In the genomic region with DNA sequence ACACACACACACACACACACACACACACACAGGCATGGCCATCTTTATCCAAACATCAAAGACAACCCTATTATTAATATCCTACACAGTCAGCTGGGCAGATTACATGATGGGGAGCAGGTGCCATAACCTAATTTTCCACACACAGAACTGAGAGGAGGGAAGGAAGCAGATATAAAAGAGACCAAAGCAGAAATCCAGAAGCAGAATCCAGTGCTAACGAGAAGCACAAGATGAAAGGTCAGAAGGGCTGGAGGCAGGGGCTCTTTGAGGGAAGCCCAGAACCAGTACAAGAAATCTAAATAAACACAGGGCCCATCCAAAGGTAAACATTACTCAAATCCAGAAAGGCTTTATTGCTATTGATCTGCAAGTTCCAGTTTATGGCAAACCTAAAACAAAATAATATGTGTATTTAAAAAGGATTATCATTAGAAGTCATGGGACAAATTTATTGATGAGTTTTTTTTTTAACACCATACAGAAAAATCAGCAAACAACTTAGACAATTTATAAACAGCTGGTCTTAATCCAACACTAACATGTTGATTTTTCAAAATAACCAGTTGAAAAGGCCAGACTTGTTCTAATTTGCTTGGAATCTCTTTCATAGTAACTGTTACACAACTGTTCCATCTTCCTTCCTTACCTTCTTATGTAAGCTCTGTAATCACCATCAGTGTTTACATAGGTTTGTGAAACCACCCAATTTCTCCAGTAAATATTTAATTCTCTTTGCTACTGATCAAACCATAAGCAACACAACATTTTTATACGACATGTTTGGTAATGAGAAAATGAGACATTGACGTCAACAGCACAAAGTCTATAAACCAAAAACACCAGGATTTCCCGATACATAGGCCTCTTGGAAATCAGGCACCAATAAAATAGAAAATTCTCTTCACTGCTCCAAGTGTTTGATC, we compare ENCODE assay signal across 1 cellular context.
A peak's percentile ranks its signal among the peaks of the same experiment; 100 is the strongest.
TF ChIP-seq lines count a peak whose summit lies in the region.

No MANE protein-coding gene starts in this region.

TF ChIP-seq in HepG2, 621 proteins besides CTCF, POLR2A, EP300 and RAD21 (continues in another document):
- TF ChIP-seq IKZF1 (IDR thresholded peaks at IDR 0.05) (no peak), ZNF510 (CRISPR knock-in tag; IDR thresholded peaks at IDR 0.05; ENCODE audit: low read depth) (peak; percentile 89; the same call in 1 of the 2 replicates), NFYC (CRISPR knock-in tag; IDR thresholded peaks at IDR 0.05) (no peak), ZNF484 (CRISPR knock-in tag; IDR thresholded peaks at IDR 0.05; ENCODE audit: borderline replicate concordance, low read depth) (no peak), TGIF2 (CRISPR knock-in tag; IDR thresholded peaks at IDR 0.05) (no peak; the same call in 1 of the 2 replicates), SMYD3 (CRISPR knock-in tag; IDR thresholded peaks at IDR 0.05) (peak; percentile 50; the same call in 1 of the 2 replicates), ZNF780A (CRISPR knock-in tag; IDR thresholded peaks at IDR 0.05) (no peak), ZNF24 (IDR thresholded peaks at IDR 0.05) (0 out of 2 replicates have a peak, but pooled peaks have one; percentile 10), NFIC (IDR thresholded peaks at IDR 0.05; ENCODE audit: low read length) (peak; percentile 96), CCDC6 (CRISPR knock-in tag; IDR thresholded peaks at IDR 0.05) (no peak; the same call in 1 of the 2 replicates), SETDB1 (CRISPR knock-in tag; IDR thresholded peaks at IDR 0.05; ENCODE audit: borderline replicate concordance) (no peak), MED8 (CRISPR knock-in tag; IDR thresholded peaks at IDR 0.05; ENCODE audit: insufficient replicate concordance) (peak; percentile 42), GATAD2A (CRISPR knock-in tag; IDR thresholded peaks at IDR 0.05) (peak; percentile 99), UBTF (CRISPR knock-in tag; IDR thresholded peaks at IDR 0.05) (0 out of 2 replicates have a peak, but pooled peaks have one; percentile 9), PITX1 (CRISPR knock-in tag; IDR thresholded peaks at IDR 0.05) (peak; percentile 89), MYC (CRISPR knock-in tag; IDR thresholded peaks at IDR 0.05; ENCODE audit: borderline replicate concordance) (no peak), ZBTB42 (CRISPR knock-in tag; IDR thresholded peaks at IDR 0.05) (no peak; the same call in 1 of the 2 replicates), ZFP82 (CRISPR knock-in tag; IDR thresholded peaks at IDR 0.05; ENCODE audit: borderline replicate concordance) (no peak), U2AF2 (IDR thresholded peaks at IDR 0.05; ENCODE audit: low read depth, low read length) (no peak), ZNF496 (CRISPR knock-in tag; IDR thresholded peaks at IDR 0.05; ENCODE audit: insufficient replicate concordance) (no peak), ZNF382 (CRISPR knock-in tag; IDR thresholded peaks at IDR 0.05; ENCODE audit: borderline replicate concordance) (no peak), ZNF788 (CRISPR knock-in tag; IDR thresholded peaks at IDR 0.05; ENCODE audit: borderline replicate concordance) (no peak), SPEN (CRISPR knock-in tag; IDR thresholded peaks at IDR 0.05; ENCODE audit: low read depth) (no peak), ZBTB7B (CRISPR knock-in tag; IDR thresholded peaks at IDR 0.05) (0 out of 2 replicates have a peak, but pooled peaks have one; percentile 56), CHCHD3 (CRISPR knock-in tag; IDR thresholded peaks at IDR 0.05) (no peak), ZGPAT (CRISPR knock-in tag; IDR thresholded peaks at IDR 0.05) (peak; percentile 95), NFE2L1 (CRISPR knock-in tag; IDR thresholded peaks at IDR 0.05; ENCODE audit: borderline replicate concordance) (no peak), MAX (IDR thresholded peaks at IDR 0.05) (0 out of 2 replicates have a peak, but pooled peaks have one; percentile 5), ELF4 (CRISPR knock-in tag; IDR thresholded peaks at IDR 0.05; ENCODE audit: borderline replicate concordance) (peak; percentile 79), ZNF577 (CRISPR knock-in tag; IDR thresholded peaks at IDR 0.05; ENCODE audit: borderline replicate concordance, low read depth) (no peak), CENPX (CRISPR knock-in tag; IDR thresholded peaks at IDR 0.05) (no peak), ZNF703 (CRISPR knock-in tag; IDR thresholded peaks at IDR 0.05; ENCODE audit: borderline replicate concordance) (no peak; the same call in 1 of the 2 replicates), EED (CRISPR knock-in tag; IDR thresholded peaks at IDR 0.05) (no peak), NFIB (CRISPR knock-in tag; IDR thresholded peaks at IDR 0.05; ENCODE audit: borderline replicate concordance) (no peak), HNRNPUL1 (IDR thresholded peaks at IDR 0.05; ENCODE audit: low read depth, low read length) (no peak), AGO1 (IDR thresholded peaks at IDR 0.05; ENCODE audit: low read depth, low read length, poor library complexity, severe bottlenecking) (no peak), ZNF230 (CRISPR knock-in tag; IDR thresholded peaks at IDR 0.05) (peak; percentile 16; the same call in 1 of the 2 replicates), TMF1 (CRISPR knock-in tag; IDR thresholded peaks at IDR 0.05; ENCODE audit: low read depth) (no peak), ZNF724P (CRISPR knock-in tag; IDR thresholded peaks at IDR 0.05; ENCODE audit: borderline replicate concordance) (no peak), TAF15 (IDR thresholded peaks at IDR 0.05; ENCODE audit: low read depth, low read length, poor library complexity, severe bottlenecking) (no peak), ZFP41 (CRISPR knock-in tag; IDR thresholded peaks at IDR 0.05; ENCODE audit: borderline replicate concordance) (no peak), ZNF460 (CRISPR knock-in tag; IDR thresholded peaks at IDR 0.05; ENCODE audit: borderline replicate concordance) (no peak), ZNF207 (IDR thresholded peaks at IDR 0.05; ENCODE audit: borderline replicate concordance) (no peak), ZNF101 (CRISPR knock-in tag; IDR thresholded peaks at IDR 0.05; ENCODE audit: borderline replicate concordance, low read depth) (0 out of 2 replicates have a peak, but pooled peaks have one; percentile 27), FOSL1 (CRISPR knock-in tag; IDR thresholded peaks at IDR 0.05; ENCODE audit: borderline replicate concordance) (no peak), ZNF546 (CRISPR knock-in tag; conservative IDR thresholded peaks at IDR 0.05) (no peak), JDP2 (CRISPR knock-in tag; IDR thresholded peaks at IDR 0.05; ENCODE audit: borderline replicate concordance) (peak; percentile 30; the same call in 1 of the 2 replicates), POLR2G (IDR thresholded peaks at IDR 0.05; ENCODE audit: low read depth, low read length) (no peak), NR0B2 (CRISPR knock-in tag; IDR thresholded peaks at IDR 0.05) (no peak), SP2 (CRISPR knock-in tag; IDR thresholded peaks at IDR 0.05) (no peak), HNF4A (CRISPR knock-in tag; IDR thresholded peaks at IDR 0.05) (peak; percentile 62), TCF12 (IDR thresholded peaks at IDR 0.05) (no peak), TCF12 (CRISPR knock-in tag; IDR thresholded peaks at IDR 0.05) (peak; percentile 71; the same call in 1 of the 2 replicates)
- TF ChIP-seq, protein P1, sequence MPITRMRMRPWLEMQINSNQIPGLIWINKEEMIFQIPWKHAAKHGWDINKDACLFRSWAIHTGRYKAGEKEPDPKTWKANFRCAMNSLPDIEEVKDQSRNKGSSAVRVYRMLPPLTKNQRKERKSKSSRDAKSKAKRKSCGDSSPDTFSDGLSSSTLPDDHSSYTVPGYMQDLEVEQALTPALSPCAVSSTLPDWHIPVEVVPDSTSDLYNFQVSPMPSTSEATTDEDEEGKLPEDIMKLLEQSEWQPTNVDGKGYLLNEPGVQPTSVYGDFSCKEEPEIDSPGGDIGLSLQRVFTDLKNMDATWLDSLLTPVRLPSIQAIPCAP (CRISPR knock-in tag; IDR thresholded peaks at IDR 0.05; ENCODE audit: low read depth) = no peak
- TF ChIP-seq, protein P2, sequence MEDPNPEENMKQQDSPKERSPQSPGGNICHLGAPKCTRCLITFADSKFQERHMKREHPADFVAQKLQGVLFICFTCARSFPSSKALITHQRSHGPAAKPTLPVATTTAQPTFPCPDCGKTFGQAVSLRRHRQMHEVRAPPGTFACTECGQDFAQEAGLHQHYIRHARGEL (CRISPR knock-in tag; IDR thresholded peaks at IDR 0.05) = no peak
- TF ChIP-seq, protein P3, sequence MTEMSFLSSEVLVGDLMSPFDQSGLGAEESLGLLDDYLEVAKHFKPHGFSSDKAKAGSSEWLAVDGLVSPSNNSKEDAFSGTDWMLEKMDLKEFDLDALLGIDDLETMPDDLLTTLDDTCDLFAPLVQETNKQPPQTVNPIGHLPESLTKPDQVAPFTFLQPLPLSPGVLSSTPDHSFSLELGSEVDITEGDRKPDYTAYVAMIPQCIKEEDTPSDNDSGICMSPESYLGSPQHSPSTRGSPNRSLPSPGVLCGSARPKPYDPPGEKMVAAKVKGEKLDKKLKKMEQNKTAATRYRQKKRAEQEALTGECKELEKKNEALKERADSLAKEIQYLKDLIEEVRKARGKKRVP (CRISPR knock-in tag; IDR thresholded peaks at IDR 0.05) = peak in 1 of 2 experiments; percentile 87; a peak in 2 of 4 replicates
- TF ChIP-seq, protein P4, sequence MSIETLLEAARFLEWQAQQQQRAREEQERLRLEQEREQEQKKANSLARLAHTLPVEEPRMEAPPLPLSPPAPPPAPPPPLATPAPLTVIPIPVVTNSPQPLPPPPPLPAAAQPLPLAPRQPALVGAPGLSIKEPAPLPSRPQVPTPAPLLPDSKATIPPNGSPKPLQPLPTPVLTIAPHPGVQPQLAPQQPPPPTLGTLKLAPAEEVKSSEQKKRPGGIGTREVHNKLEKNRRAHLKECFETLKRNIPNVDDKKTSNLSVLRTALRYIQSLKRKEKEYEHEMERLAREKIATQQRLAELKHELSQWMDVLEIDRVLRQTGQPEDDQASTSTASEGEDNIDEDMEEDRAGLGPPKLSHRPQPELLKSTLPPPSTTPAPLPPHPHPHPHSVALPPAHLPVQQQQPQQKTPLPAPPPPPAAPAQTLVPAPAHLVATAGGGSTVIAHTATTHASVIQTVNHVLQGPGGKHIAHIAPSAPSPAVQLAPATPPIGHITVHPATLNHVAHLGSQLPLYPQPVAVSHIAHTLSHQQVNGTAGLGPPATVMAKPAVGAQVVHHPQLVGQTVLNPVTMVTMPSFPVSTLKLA (IDR thresholded peaks at IDR 0.05) = no peak
- TF ChIP-seq, protein P5, sequence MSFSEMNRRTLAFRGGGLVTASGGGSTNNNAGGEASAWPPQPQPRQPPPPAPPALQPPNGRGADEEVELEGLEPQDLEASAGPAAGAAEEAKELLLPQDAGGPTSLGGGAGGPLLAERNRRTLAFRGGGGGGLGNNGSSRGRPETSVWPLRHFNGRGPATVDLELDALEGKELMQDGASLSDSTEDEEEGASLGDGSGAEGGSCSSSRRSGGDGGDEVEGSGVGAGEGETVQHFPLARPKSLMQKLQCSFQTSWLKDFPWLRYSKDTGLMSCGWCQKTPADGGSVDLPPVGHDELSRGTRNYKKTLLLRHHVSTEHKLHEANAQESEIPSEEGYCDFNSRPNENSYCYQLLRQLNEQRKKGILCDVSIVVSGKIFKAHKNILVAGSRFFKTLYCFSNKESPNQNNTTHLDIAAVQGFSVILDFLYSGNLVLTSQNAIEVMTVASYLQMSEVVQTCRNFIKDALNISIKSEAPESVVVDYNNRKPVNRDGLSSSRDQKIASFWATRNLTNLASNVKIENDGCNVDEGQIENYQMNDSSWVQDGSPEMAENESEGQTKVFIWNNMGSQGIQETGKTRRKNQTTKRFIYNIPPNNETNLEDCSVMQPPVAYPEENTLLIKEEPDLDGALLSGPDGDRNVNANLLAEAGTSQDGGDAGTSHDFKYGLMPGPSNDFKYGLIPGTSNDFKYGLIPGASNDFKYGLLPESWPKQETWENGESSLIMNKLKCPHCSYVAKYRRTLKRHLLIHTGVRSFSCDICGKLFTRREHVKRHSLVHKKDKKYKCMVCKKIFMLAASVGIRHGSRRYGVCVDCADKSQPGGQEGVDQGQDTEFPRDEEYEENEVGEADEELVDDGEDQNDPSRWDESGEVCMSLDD (CRISPR knock-in tag; IDR thresholded peaks at IDR 0.05; ENCODE audit: borderline replicate concordance) = peak; percentile 71
